Comparison of ENCODE assay signal across 16 cellular contexts in genomic region chr15:92668086-92668485, GRCh38.
"Had no signal": no experiment of that assay in that cellular context is flagged by ENCODE, and none has a peak within 500 bp of the region (broad histone marks: within the 10 kb centered on the region; RNA-seq: fewer than 3 reads in every experiment).

No MANE protein-coding gene starts in this region.

- H3K27ac Mint-ChIP-seq: activated naive CD4-positive, alpha-beta T cell treated with anti-CD3 and anti-CD28 coated beads, Interleukin-2, amount 10 ng/mL, durations not matched to agents 7 days and 5 days; stimulated activated naive CD8-positive, alpha-beta T cell treated with anti-CD3 and anti-CD28 coated beads, Interleukin-15, amount 100 ng/mL, for 72 hours had no signal

- DNase-seq: activated naive CD4-positive, alpha-beta T cell treated with anti-CD3 and anti-CD28 coated beads, Interleukin-2, amount 10 ng/mL, durations not matched to agents 7 days and 5 days; adrenal gland; dorsolateral prefrontal cortex; hippocampal formation; kidney; left lung; mammary epithelial cell; mucosa of descending colon; naive thymus-derived CD8-positive, alpha-beta T cell; occipital lobe; stimulated activated naive CD8-positive, alpha-beta T cell treated with anti-CD3 and anti-CD28 coated beads, Interleukin-15, amount 100 ng/mL, for 72 hours; SW 1271 had no signal

- H3K9me3 Mint-ChIP-seq: activated naive CD4-positive, alpha-beta T cell treated with anti-CD3 and anti-CD28 coated beads, Interleukin-2, amount 10 ng/mL, durations not matched to agents 7 days and 5 days; naive thymus-derived CD8-positive, alpha-beta T cell; stimulated activated naive CD8-positive, alpha-beta T cell treated with anti-CD3 and anti-CD28 coated beads, Interleukin-15, amount 100 ng/mL, for 72 hours had no signal

- H3K4me3 ChIP-seq: adrenal gland, dorsolateral prefrontal cortex, left lung, mucosa of descending colon, prostate gland had no signal

- H3K4me3 Mint-ChIP-seq: activated naive CD4-positive, alpha-beta T cell treated with anti-CD3 and anti-CD28 coated beads, Interleukin-2, amount 10 ng/mL, durations not matched to agents 7 days and 5 days; naive thymus-derived CD8-positive, alpha-beta T cell; stimulated activated naive CD8-positive, alpha-beta T cell treated with anti-CD3 and anti-CD28 coated beads, Interleukin-15, amount 100 ng/mL, for 72 hours had no signal

- H3K27ac ChIP-seq: left lung had no signal

- H3K4me1 Mint-ChIP-seq: activated naive CD4-positive, alpha-beta T cell treated with anti-CD3 and anti-CD28 coated beads, Interleukin-2, amount 10 ng/mL, durations not matched to agents 7 days and 5 days; naive thymus-derived CD8-positive, alpha-beta T cell had no signal

- H3K36me3 ChIP-seq: adrenal gland, left lung, prostate gland had no signal

- H3K36me3 Mint-ChIP-seq: activated naive CD4-positive, alpha-beta T cell treated with anti-CD3 and anti-CD28 coated beads, Interleukin-2, amount 10 ng/mL, durations not matched to agents 7 days and 5 days; naive thymus-derived CD8-positive, alpha-beta T cell had no signal

- FAIRE-seq: endometrium, kidney, TTC549 had no signal

- H3K9me3 ChIP-seq: adrenal gland, left lung, mucosa of descending colon, prostate gland had no signal

- ATAC-seq: esophagus mucosa; naive thymus-derived CD8-positive, alpha-beta T cell; stimulated activated naive CD8-positive, alpha-beta T cell treated with anti-CD3 and anti-CD28 coated beads, Interleukin-15, amount 100 ng/mL, for 72 hours had no signal

- H3K27me3 ChIP-seq: adrenal gland, dorsolateral prefrontal cortex, left lung had no signal
